Comparison of ENCODE assay signal across 1 cellular context in the genomic region with DNA sequence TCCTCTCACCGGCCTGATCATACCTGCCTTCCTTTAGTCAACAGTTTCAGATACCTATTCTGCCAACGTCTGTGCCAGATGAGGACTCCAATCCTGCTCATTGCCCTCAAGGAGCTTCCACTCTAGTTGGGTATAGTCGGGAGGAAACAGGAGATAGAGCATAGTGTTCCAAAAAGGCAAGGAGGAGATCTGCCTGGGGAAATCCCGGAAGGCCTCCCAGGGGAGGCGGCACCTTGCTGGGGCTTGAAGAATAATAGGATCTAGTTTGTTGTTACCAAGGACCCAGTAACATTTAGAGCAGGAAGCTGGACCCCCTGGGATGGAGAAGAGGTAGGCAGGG.
A peak's percentile ranks its signal among the peaks of the same experiment; 100 is the strongest.
TF ChIP-seq lines count a peak whose summit lies in the region.

No MANE protein-coding gene starts in this region.

TF ChIP-seq in K562, 482 proteins besides CTCF, POLR2A, EP300 and RAD21:
- TF ChIP-seq FOXA3 (CRISPR knock-in tag; conservative IDR thresholded peaks at IDR 0.05 in 1 of 2, IDR thresholded peaks at IDR 0.05 in 1 of 2) = no peak
- TF ChIP-seq TRIM28 (IDR thresholded peaks at IDR 0.05) = peak; percentile 58; the same call in 1 of the 2 replicates
- no peak for TF ChIP-seq ZNF449 (CRISPR knock-in tag; IDR thresholded peaks at IDR 0.05)
- TF ChIP-seq GABPB1 (CRISPR knock-in tag; IDR thresholded peaks at IDR 0.05) = peak; percentile 59
- TF ChIP-seq ZNF436 (CRISPR knock-in tag; IDR thresholded peaks at IDR 0.05) = peak; percentile 76
- TF ChIP-seq, protein P1, sequence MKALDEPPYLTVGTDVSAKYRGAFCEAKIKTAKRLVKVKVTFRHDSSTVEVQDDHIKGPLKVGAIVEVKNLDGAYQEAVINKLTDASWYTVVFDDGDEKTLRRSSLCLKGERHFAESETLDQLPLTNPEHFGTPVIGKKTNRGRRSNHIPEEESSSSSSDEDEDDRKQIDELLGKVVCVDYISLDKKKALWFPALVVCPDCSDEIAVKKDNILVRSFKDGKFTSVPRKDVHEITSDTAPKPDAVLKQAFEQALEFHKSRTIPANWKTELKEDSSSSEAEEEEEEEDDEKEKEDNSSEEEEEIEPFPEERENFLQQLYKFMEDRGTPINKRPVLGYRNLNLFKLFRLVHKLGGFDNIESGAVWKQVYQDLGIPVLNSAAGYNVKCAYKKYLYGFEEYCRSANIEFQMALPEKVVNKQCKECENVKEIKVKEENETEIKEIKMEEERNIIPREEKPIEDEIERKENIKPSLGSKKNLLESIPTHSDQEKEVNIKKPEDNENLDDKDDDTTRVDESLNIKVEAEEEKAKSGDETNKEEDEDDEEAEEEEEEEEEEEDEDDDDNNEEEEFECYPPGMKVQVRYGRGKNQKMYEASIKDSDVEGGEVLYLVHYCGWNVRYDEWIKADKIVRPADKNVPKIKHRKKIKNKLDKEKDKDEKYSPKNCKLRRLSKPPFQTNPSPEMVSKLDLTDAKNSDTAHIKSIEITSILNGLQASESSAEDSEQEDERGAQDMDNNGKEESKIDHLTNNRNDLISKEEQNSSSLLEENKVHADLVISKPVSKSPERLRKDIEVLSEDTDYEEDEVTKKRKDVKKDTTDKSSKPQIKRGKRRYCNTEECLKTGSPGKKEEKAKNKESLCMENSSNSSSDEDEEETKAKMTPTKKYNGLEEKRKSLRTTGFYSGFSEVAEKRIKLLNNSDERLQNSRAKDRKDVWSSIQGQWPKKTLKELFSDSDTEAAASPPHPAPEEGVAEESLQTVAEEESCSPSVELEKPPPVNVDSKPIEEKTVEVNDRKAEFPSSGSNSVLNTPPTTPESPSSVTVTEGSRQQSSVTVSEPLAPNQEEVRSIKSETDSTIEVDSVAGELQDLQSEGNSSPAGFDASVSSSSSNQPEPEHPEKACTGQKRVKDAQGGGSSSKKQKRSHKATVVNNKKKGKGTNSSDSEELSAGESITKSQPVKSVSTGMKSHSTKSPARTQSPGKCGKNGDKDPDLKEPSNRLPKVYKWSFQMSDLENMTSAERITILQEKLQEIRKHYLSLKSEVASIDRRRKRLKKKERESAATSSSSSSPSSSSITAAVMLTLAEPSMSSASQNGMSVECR (CRISPR knock-in tag; IDR thresholded peaks at IDR 0.05) = no peak
- no peak for TF ChIP-seq CBFB (CRISPR knock-in tag; IDR thresholded peaks at IDR 0.05)
- no peak for TF ChIP-seq L3MBTL2 (IDR thresholded peaks at IDR 0.05)
- TF ChIP-seq ZNF121 (CRISPR knock-in tag; conservative IDR thresholded peaks at IDR 0.05) = no peak
- no peak for TF ChIP-seq ZNF644 (tag; IDR thresholded peaks at IDR 0.05; ENCODE audit: low read depth)
- TF ChIP-seq ZNF316 (IDR thresholded peaks at IDR 0.05) = peak; percentile 74
- TF ChIP-seq STAT5B (CRISPR knock-in tag; IDR thresholded peaks at IDR 0.05) = no peak
- no peak for TF ChIP-seq ZNF12 (CRISPR knock-in tag; IDR thresholded peaks at IDR 0.05)
- TF ChIP-seq, protein P2, sequence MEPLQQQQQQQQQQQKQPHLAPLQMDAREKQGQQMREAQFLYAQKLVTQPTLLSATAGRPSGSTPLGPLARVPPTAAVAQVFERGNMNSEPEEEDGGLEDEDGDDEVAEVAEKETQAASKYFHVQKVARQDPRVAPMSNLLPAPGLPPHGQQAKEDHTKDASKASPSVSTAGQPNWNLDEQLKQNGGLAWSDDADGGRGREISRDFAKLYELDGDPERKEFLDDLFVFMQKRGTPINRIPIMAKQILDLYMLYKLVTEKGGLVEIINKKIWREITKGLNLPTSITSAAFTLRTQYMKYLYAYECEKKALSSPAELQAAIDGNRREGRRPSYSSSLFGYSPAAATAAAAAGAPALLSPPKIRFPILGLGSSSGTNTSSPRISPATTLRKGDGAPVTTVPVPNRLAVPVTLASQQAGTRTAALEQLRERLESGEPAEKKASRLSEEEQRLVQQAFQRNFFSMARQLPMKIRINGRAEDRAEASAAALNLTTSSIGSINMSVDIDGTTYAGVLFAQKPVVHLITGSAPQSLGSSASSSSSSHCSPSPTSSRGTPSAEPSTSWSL (CRISPR knock-in tag; IDR thresholded peaks at IDR 0.05; ENCODE audit: borderline replicate concordance) = no peak
- no peak for TF ChIP-seq BRD4 (IDR thresholded peaks at IDR 0.05)
- TF ChIP-seq ADNP (tag; IDR thresholded peaks at IDR 0.05) = 0 out of 2 replicates have a peak, but pooled peaks have one; percentile 11
- no peak for TF ChIP-seq SMAD3 (CRISPR knock-in tag; conservative IDR thresholded peaks at IDR 0.05)
- TF ChIP-seq CC2D1A (IDR thresholded peaks at IDR 0.05) = no peak
- no peak for TF ChIP-seq KDM2B (CRISPR knock-in tag; IDR thresholded peaks at IDR 0.05)
- peak; percentile 97 for TF ChIP-seq ZFP36 (IDR thresholded peaks at IDR 0.05; ENCODE audit: low read depth, low read length, partially characterized antibody)
- TF ChIP-seq GTF3C2 (IDR thresholded peaks at IDR 0.05; ENCODE audit: borderline replicate concordance, extremely low read depth, insufficient read length) = peak; percentile 12
- no peak for TF ChIP-seq FOS (IDR thresholded peaks at IDR 0.05; ENCODE audit: extremely low read depth, insufficient read length)
- TF ChIP-seq JUND (IDR thresholded peaks at IDR 0.05; ENCODE audit: borderline replicate concordance, low read depth, low read length) = no peak
- TF ChIP-seq JUND (tag; IDR thresholded peaks at IDR 0.05; ENCODE audit: borderline replicate concordance, low read depth, low read length) = no peak
- no peak for TF ChIP-seq BRD9 (IDR thresholded peaks at IDR 0.05; ENCODE audit: low read depth, partially characterized antibody)
- no peak for TF ChIP-seq PCBP2 (IDR thresholded peaks at IDR 0.05; ENCODE audit: low read depth, low read length, poor library complexity, severe bottlenecking)
- no peak for TF ChIP-seq POLR2G (IDR thresholded peaks at IDR 0.05; ENCODE audit: low read depth, low read length)
- no peak for TF ChIP-seq ETV5 (CRISPR knock-in tag; IDR thresholded peaks at IDR 0.05; ENCODE audit: low read depth)
- TF ChIP-seq IRF2 (CRISPR knock-in tag; IDR thresholded peaks at IDR 0.05) = no peak
- TF ChIP-seq TARDBP (IDR thresholded peaks at IDR 0.05) = no peak
